Comparison of ENCODE assay signal across 22 cellular contexts in the genomic region with DNA sequence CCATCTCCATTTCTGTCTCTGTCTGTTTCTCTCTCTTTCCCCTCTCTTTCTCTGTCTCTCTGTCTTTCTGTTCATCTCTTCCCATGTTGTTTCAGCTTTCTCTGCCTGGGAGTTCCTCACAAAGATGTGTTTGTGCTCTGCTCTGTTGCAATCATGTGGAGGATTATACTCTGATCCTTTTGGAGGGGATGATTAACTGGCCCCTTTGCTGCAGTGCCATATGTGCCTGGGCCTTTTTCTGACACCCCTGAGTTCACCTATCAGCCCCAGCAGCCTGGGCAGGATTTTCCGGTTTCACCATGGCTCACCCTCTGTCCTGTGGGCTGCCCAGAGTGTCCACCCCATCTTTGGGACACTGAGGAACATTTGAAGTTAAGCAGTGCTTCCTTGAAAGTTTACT. TPM values are rescaled to one million over a fixed set of nuclear protein-coding genes. Genes with fewer than 3 reads are reported as not detected.
"Had no signal": no experiment of that assay in that cellular context is flagged by ENCODE, and none has a peak within 500 bp of the region (broad histone marks: within the 10 kb centered on the region; RNA-seq: fewer than 3 reads in every experiment).

No MANE protein-coding gene starts in this region.

- H3K4me3 ChIP-seq: heart left ventricle, left ventricle myocardium inferior, tibial artery had no signal

- DNase-seq: activated CD4-positive, alpha-beta memory T cell treated with anti-CD3 and anti-CD28 coated beads, Interleukin-2, amount 10 ng/mL, durations not matched to agents 7 days and 5 days; activated CD4-positive, alpha-beta T cell treated with anti-CD3 and anti-CD28 coated beads for 48 hours; activated CD4-positive, CD25-positive, alpha-beta regulatory T cell; activated naive CD4-positive, alpha-beta T cell treated with Interleukin-2 at 50 U/mL for 16 hours; activated naive CD8-positive, alpha-beta T cell treated with anti-CD3 and anti-CD28 coated beads, Interleukin-2, amount 50 U/mL, for 24 hours; activated T-cell treated with anti-CD3 and anti-CD28 coated beads, Interleukin-2, amount 50 U/mL, for 24 hours; aorta; cerebellar nuclear complex; effector CD8-positive, alpha-beta T cell; foreskin melanocyte; heart left ventricle; kidney glomerular epithelial cell; left ventricle myocardium inferior; naive thymus-derived CD8-positive, alpha-beta T cell; retina; stimulated activated CD4-positive, alpha-beta T cell treated with anti-CD3 and anti-CD28 coated beads, Interleukin-2, amount 100 ng/mL, for 24 hours; stimulated activated naive CD4-positive, alpha-beta T cell treated with Interleukin-2 at 50 U/mL for 16 hours; T1000; tibial artery had no signal

- H3K27me3 ChIP-seq: heart left ventricle, tibial artery had no signal

- H3K4me1 ChIP-seq: tibial artery had no signal

- H3K36me3 ChIP-seq: left ventricle myocardium inferior, neutrophil had no signal

- ATAC-seq: activated naive CD8-positive, alpha-beta T cell treated with anti-CD3 and anti-CD28 coated beads, Interleukin-2, amount 50 U/mL, for 24 hours; heart left ventricle; naive thymus-derived CD8-positive, alpha-beta T cell had no signal

- H3K9me3 ChIP-seq: heart left ventricle, left ventricle myocardium inferior, neutrophil, tibial artery had no signal

- H3K27ac ChIP-seq: heart left ventricle, left ventricle myocardium inferior, neutrophil, tibial artery had no signal

RNA-seq across cellular contexts. Expression of a gene that starts 9.0 kb away (rescaled TPM):
- total RNA-seq: activated CD4-positive, alpha-beta memory T cell treated with anti-CD3 and anti-CD28 coated beads, Interleukin-2, amount 10 ng/mL, durations not matched to agents 7 days and 5 days; activated T-helper 2 cell treated with anti-CD3 and anti-CD28 coated beads, Interferon-gamma antibody, Interleukin-2, Interleukin-4, amounts not matched to agents 10 μg/mL and 5 μg/mL and 100 μg/mL, durations not matched to agents 14 hours and 24 hours and 36 hours; heart left ventricle; left ventricle myocardium inferior; naive thymus-derived CD8-positive, alpha-beta T cell; T-helper 1 cell treated with Interleukin-12 subunit alpha and Interleukin-12 subunit beta and Interleukin-4 antibody, amounts not matched to agents 30 ng/mL and 1 ng/mL, for 36 hours had no signal

RNA-seq across cellular contexts. Expression of a gene that starts 17.4 kb away (rescaled TPM):
- total RNA-seq: activated T-helper 2 cell treated with anti-CD3 and anti-CD28 coated beads, Interferon-gamma antibody, Interleukin-2, Interleukin-4, amounts not matched to agents 10 μg/mL and 5 μg/mL and 100 μg/mL, durations not matched to agents 14 hours and 24 hours and 36 hours; naive thymus-derived CD8-positive, alpha-beta T cell; T-helper 1 cell treated with Interleukin-12 subunit alpha and Interleukin-12 subunit beta and Interleukin-4 antibody, amounts not matched to agents 30 ng/mL and 1 ng/mL, for 36 hours had no signal
